In the genomic region with DNA sequence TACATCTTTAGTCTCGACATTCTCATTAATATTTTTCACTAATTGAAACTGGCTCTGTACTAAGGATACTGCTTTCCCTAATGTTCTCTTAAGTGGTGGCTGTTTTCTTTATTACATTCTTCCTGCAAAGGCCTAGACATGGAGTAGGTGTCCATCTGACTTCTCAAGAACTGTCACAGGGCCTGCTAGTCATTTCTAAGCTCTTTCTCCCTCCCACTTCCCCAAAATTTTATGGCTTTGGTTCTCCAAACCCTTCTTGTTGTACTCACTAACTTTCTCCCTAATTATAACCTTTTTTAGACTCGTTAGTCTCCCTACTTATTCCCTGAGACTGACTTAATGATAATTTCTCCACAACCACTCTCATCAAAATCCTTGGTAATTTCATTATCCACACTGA, we compare ENCODE assay signal across 26 cellular contexts.
"Had no signal": no experiment of that assay in that cellular context is flagged by ENCODE, and none has a peak within 500 bp of the region (broad histone marks: within the 10 kb centered on the region; RNA-seq: fewer than 3 reads in every experiment).

No MANE protein-coding gene starts in this region.

- H3K27ac ChIP-seq: Peyer's patch, RWPE1, SJSA1 had no signal

- DNase-seq: activated CD4-positive, alpha-beta memory T cell treated with anti-CD3 and anti-CD28 coated beads for 36 hours; activated CD4-positive, alpha-beta T cell treated with anti-CD3 and anti-CD28 coated beads, Interleukin-2, amount 10 ng/mL, durations not matched to agents 7 days and 5 days; activated CD4-positive, CD25-positive, alpha-beta regulatory T cell; activated CD8-positive, alpha-beta memory T cell treated with anti-CD3 and anti-CD28 coated beads for 24 hours; activated effector memory CD4-positive, alpha-beta T cell treated with anti-CD3 and anti-CD28 coated beads, Interleukin-2, amount 50 U/mL, for 16 hours; activated naive CD4-positive, alpha-beta T cell treated with Interleukin-2 at 50 U/mL for 16 hours; activated naive CD8-positive, alpha-beta T cell treated with anti-CD3 and anti-CD28 coated beads, Interleukin-2, amount 50 U/mL, for 24 hours; activated T-cell treated with anti-CD3 and anti-CD28 coated beads, Interleukin-2, amount 50 U/mL, for 4 hours; amniotic stem cell; cerebellar nuclear complex; Kasumi-1; KBM-7; NCI-H1048; NCI-H1930; NCI-H2107; NCI-H2171 treated with DMSO at 0.1 percent for 48 hours; NCI-H226; NCI-H526; NK-92 treated with Interleukin-12 subunit alpha and Interleukin-12 subunit beta, amount 100 ng/mL, for 24 hours; Peyer's patch; SHP77; T-helper 9 cell had no signal

- ATAC-seq: activated naive CD4-positive, alpha-beta T cell treated with anti-CD3 and anti-CD28 coated beads, Interleukin-2, amount 50 U/mL, for 72 hours; activated naive CD8-positive, alpha-beta T cell treated with anti-CD3 and anti-CD28 coated beads, Interleukin-2, amount 50 U/mL, for 24 hours; activated T-cell treated with anti-CD3 and anti-CD28 coated beads, Interleukin-2, amount 50 U/mL, for 4 hours; SK-N-SH treated with all-trans-retinoic acid at 6 μM for 48 hours had no signal
